ENCODE assay signal across 8 cellular contexts in genomic region chr20:13220194-13220856, GRCh38. TPM values are rescaled to one million over a fixed set of nuclear protein-coding genes. Genes with fewer than 3 reads are reported as not detected.
A peak's percentile ranks its signal among the peaks of the same experiment; 100 is the strongest.
DNase-seq lines count a peak whose midpoint lies in the region; ATAC-seq and TF ChIP-seq lines count a peak whose summit lies in the region.

No MANE protein-coding gene starts in this region.

- H3K4me1 Mint-ChIP-seq in naive thymus-derived CD4-positive, alpha-beta T cell: peaks cover 6 to 26% (median 13%) of the 10 kb centered on the region in 7 donors
- peaks cover 9% of the 10 kb centered on the region for H3K4me1 Mint-ChIP-seq in type B pancreatic cell (ENCODE audit: unreplicated experiment)

- TF ChIP-seq CTCF in fibroblast of mammary gland (conservative IDR thresholded peaks at IDR 0.05; ENCODE audit: control insufficient read depth, insufficient read depth, low read depth, low read length): no peak
- no peak for TF ChIP-seq CTCF in type B pancreatic cell (conservative IDR thresholded peaks at IDR 0.05)

- in situ Hi-C loops in KBM-7 (cut with MboI; ENCODE audit: low pct_unique_long_range_greater_than_20kb, low sequenced_read_pairs): no loop called here

- intact Hi-C loops in naive thymus-derived CD4-positive, alpha-beta T cell (cut with micrococcal nuclease): loop anchor here (1.0 to 5.0 kb wide), 5 partner anchors 27 to 417 kb away; partner anchors contain the start of gene TASP1 (in 1 of the 2)

- H3K27ac Mint-ChIP-seq in naive thymus-derived CD4-positive, alpha-beta T cell: peak overlapping the region in 8 of 9 donors; percentile 9 to 91 (median 69)
- peak overlapping the region; percentile 51 for H3K27ac Mint-ChIP-seq in type B pancreatic cell

- H3K36me3 Mint-ChIP-seq in naive thymus-derived CD4-positive, alpha-beta T cell: peaks cover 0 to 1% (median 0%) of the 10 kb centered on the region in 5 donors
- H3K36me3 Mint-ChIP-seq in type B pancreatic cell: peaks cover 3% of the 10 kb centered on the region

- peaks cover 20 to 73% (median 34%) of the 10 kb centered on the region in 5 donors for H3K27me3 Mint-ChIP-seq in naive thymus-derived CD4-positive, alpha-beta T cell
- H3K27me3 Mint-ChIP-seq in type B pancreatic cell: peaks cover 82% of the 10 kb centered on the region

- peak overlapping the region; percentile 19 for H3K4me3 ChIP-seq in fibroblast of mammary gland (ENCODE audit: control insufficient read depth, low read depth, low read length)
- peak overlapping the region; percentile 66 for H3K4me3 ChIP-seq in naive thymus-derived CD4-positive, alpha-beta T cell (ENCODE audit: low read length)

- CTCF ChIA-PET in naive thymus-derived CD4-positive, alpha-beta T cell (lab: Charles Lee): interaction anchor here (1.1 to 3.2 kb wide), 2 partner anchors 38 to 41 kb away, joined by 5 to 22 read pairs; no protein-coding TSS in a partner anchor

- H3K27me3 ChIP-seq in naive thymus-derived CD4-positive, alpha-beta T cell (ENCODE audit: control insufficient read depth in 2 of 2, insufficient read depth in 2 of 2, low read length in 2 of 2): peaks cover 8 to 18% of the 10 kb centered on the region in 2 donors

- peak overlapping the region; percentile 74 to 93 (median 86) for H3K4me3 Mint-ChIP-seq in naive thymus-derived CD4-positive, alpha-beta T cell
- peak overlapping the region; percentile 90 for H3K4me3 Mint-ChIP-seq in type B pancreatic cell

- peak; percentile 18 for ATAC-seq in naive thymus-derived CD4-positive, alpha-beta T cell

- DNase-seq in CD1c-positive myeloid dendritic cell (ENCODE audit: extremely low spot score): peak; percentile 2
- peak; percentile 42 for DNase-seq in KBM-7
- DNase-seq in activated T-cell treated with anti-CD3 and anti-CD28 coated beads for 24 hours (ENCODE audit: low read depth): peak; percentile 12
- DNase-seq in fibroblast of mammary gland (ENCODE audit: low read depth): peak; percentile 32
- peak in 8 of 9 donors; percentile 12 to 46 (median 27) for DNase-seq in naive thymus-derived CD4-positive, alpha-beta T cell
- peak; percentile 74 for DNase-seq in type B pancreatic cell (ENCODE audit: extremely low spot score, unreplicated experiment)
- no peak for DNase-seq in effector CD8-positive, alpha-beta T cell (lab: John Stamatoyannopoulos, UW)
- no peak for DNase-seq in NCI-H187 (lab: John Stamatoyannopoulos, UW)

- no peaks in the 10 kb centered on the region for H3K36me3 ChIP-seq in naive thymus-derived CD4-positive, alpha-beta T cell (ENCODE audit: control insufficient read depth in 2 of 3, insufficient read depth in 3 of 3, low read length in 3 of 3)

- POLR2A ChIA-PET in naive thymus-derived CD4-positive, alpha-beta T cell (lab: Charles Lee): interaction anchor here (2.1 kb wide), 1 partner anchor 12 kb away, joined by 9 read pairs; no protein-coding TSS in a partner anchor

- peak overlapping the region; percentile 56 for H3K27ac ChIP-seq in naive thymus-derived CD4-positive, alpha-beta T cell (ENCODE audit: low read depth, low read length)

- H3K9me3 Mint-ChIP-seq in naive thymus-derived CD4-positive, alpha-beta T cell: no peaks in the 10 kb centered on the region
- no peaks in the 10 kb centered on the region for H3K9me3 Mint-ChIP-seq in type B pancreatic cell

- H3K9me3 ChIP-seq in naive thymus-derived CD4-positive, alpha-beta T cell (ENCODE audit: control insufficient read depth in 2 of 3, low read length in 3 of 3): no peaks in the 10 kb centered on the region

- peaks cover 5 to 18% of the 10 kb centered on the region in 2 donors for H3K4me1 ChIP-seq in naive thymus-derived CD4-positive, alpha-beta T cell (ENCODE audit: control insufficient read depth in 2 of 2, insufficient read depth in 2 of 2, low read length in 2 of 2)

RNA-seq across cellular contexts. Expression of gene ISM1, which starts 0.7 kb away (rescaled TPM):
- 1 to 10 TPM; 2.3 to 3.2 (median 2.7) TPM for total RNA-seq in naive thymus-derived CD4-positive, alpha-beta T cell
- polyA plus RNA-seq in naive thymus-derived CD4-positive, alpha-beta T cell: 1 to 10 TPM; 1.6 to 2.2 TPM
- 0.81 and 9.0 TPM in 2 replicates for total RNA-seq in type B pancreatic cell (ENCODE audit: low replicate concordance)

Comparison
In these comparisons a context has a peak if more than half of its experiments do, and no peak if none do; other contexts are left out.
1. DNase-seq: peak in CD1c-positive myeloid dendritic cell (single experiment), KBM-7 (single experiment), activated T-cell treated with anti-CD3 and anti-CD28 coated beads for 24 hours (single experiment), fibroblast of mammary gland (single experiment), naive thymus-derived CD4-positive, alpha-beta T cell (8 of 9) and type B pancreatic cell (single experiment); none in effector CD8-positive, alpha-beta T cell (single experiment) and NCI-H187 (0 of 2).